Comparison of ENCODE assay signal across 12 cellular contexts in genomic region chr4:117137143-117137542, GRCh38. TPM values are rescaled to one million over a fixed set of nuclear protein-coding genes. Genes with fewer than 3 reads are reported as not detected.
DNase-seq lines count a peak whose midpoint lies in the region; ATAC-seq and TF ChIP-seq lines count a peak whose summit lies in the region.
"Had no signal": no experiment of that assay in that cellular context is flagged by ENCODE, and none has a peak within 500 bp of the region (broad histone marks: within the 10 kb centered on the region; RNA-seq: fewer than 3 reads in every experiment).

No MANE protein-coding gene starts in this region.

- ATAC-seq in HG02610 (IDR thresholded peaks at IDR 0.05; ENCODE audit: unreplicated experiment) (peak; percentile 45), HG03565 (IDR thresholded peaks at IDR 0.05; ENCODE audit: unreplicated experiment) (no peak), HG03025 (IDR thresholded peaks at IDR 0.05; ENCODE audit: low FRiP score, unreplicated experiment) (no peak)
- ATAC-seq: heart right ventricle had no signal

- peak; percentile 82 for DNase-seq in ACHN
- DNase-seq in SK-MEL-5 (ENCODE audit: low read depth, low spot score), result peak; percentile 31
- peak; percentile 46 for DNase-seq in fibroblast of the aortic adventitia (ENCODE audit: low read depth)
- DNase-seq in SK-N-DZ (ENCODE audit: low spot score), result no peak
- no peak for DNase-seq in stimulated activated CD8-positive, alpha-beta memory T cell treated with anti-CD3 and anti-CD28 coated beads, Interleukin-4, amount 100 ng/mL, for 48 hours
- DNase-seq: activated CD8-positive, alpha-beta memory T cell treated with anti-CD3 and anti-CD28 coated beads, Interleukin-2, amount 50 U/mL, for 48 hours; heart right ventricle; NCI-H524 had no signal

- in situ Hi-C loops in ACHN (cut with HindIII; ENCODE audit: low pct_ligation_motif_present, low pct_unique_long_range_greater_than_20kb, low sequenced_read_pairs), result no loop called here
- in situ Hi-C loops in SK-MEL-5 (cut with HindIII; ENCODE audit: low pct_unique_long_range_greater_than_20kb, low sequenced_read_pairs), result no loop called here

- no peak overlapping the region for H3K4me3 ChIP-seq in fibroblast of the aortic adventitia (ENCODE audit: low read depth, low read length)
- H3K4me3 ChIP-seq: heart right ventricle had no signal

- no peak for TF ChIP-seq CTCF in fibroblast of the aortic adventitia (IDR thresholded peaks at IDR 0.05; ENCODE audit: insufficient read depth, low read length)

RNA-seq across cellular contexts. Expression of gene TRAM1L1, which starts 51.8 kb away (rescaled TPM):
- 1.7 and 2.8 TPM in 2 replicates for total RNA-seq in SK-MEL-5 (2014; rRNA removed; shearing (Covaris generic))
- 2.9 and 3.0 TPM in 2 replicates for polyA plus RNA-seq in SK-MEL-5 (2015; cell fraction: cytosol; rRNA removed)
- 8.9 and 9.2 TPM in 2 replicates for polyA plus RNA-seq in SK-MEL-5 (2015; cell fraction: nucleus; rRNA removed)
- total RNA-seq in fibroblast of the aortic adventitia (ENCODE audit: low replicate concordance), result 3.2 and 4.3 TPM in 2 replicates
- polyA plus RNA-seq in SK-N-DZ (2014; cell fraction: cytosol; rRNA removed), result 8.3 and 10.8 TPM in 2 replicates
- 5.7 and 11.1 TPM in 2 replicates for polyA plus RNA-seq in SK-N-DZ (2014; cell fraction: nucleus; rRNA removed)
- total RNA-seq: mononuclear cell had no signal

Comparison
In these comparisons a context has a peak if more than half of its experiments do, and no peak if none do; other contexts are left out.
1. DNase-seq: peak in ACHN (single experiment), SK-MEL-5 (single experiment) and fibroblast of the aortic adventitia (single experiment); none in SK-N-DZ (single experiment) and stimulated activated CD8-positive, alpha-beta memory T cell treated with anti-CD3 and anti-CD28 coated beads, Interleukin-4, amount 100 ng/mL, for 48 hours (single experiment).